In the genomic region with DNA sequence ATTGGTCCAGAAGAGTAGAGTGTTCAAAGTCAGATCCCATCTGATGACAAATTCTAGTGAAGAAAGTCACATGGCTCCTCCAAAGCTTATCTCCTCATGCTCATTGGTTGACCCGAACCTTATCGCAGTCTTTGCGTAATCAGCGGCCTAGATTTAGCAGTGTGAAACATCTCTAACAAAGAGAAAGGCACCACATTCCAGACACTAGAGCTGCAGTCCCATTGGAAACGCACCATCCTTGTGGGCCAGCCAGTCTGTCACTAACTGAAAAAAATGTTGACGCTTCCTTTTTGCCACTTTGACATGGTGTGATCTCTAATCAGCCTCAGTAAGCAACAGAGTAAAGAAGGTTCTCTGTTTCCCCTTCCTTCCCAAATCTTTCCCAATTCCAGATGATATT, we compare ENCODE assay signal across 7 cellular contexts.
"Had no signal": no experiment of that assay in that cellular context is flagged by ENCODE, and none has a peak within 500 bp of the region (broad histone marks: within the 10 kb centered on the region; RNA-seq: fewer than 3 reads in every experiment).

No MANE protein-coding gene starts in this region.

- H3K27ac ChIP-seq: HL-60 had no signal

- H3K27ac Mint-ChIP-seq: GM23338, IgD-negative memory B cell had no signal

- H3K4me3 Mint-ChIP-seq: GM23338, H9, IgD-negative memory B cell had no signal

- H3K27me3 Mint-ChIP-seq: IgD-negative memory B cell had no signal

- H3K4me2 ChIP-seq: GM23338 had no signal

- DNase-seq: H9, HCEC 1CT, KBM-7 had no signal

- H3K4me1 Mint-ChIP-seq: IgD-negative memory B cell had no signal

- ATAC-seq: GM23338, HepG2 had no signal

- H3K36me3 Mint-ChIP-seq: IgD-negative memory B cell had no signal

- H3K4me3 ChIP-seq: GM23338 had no signal

- H3K9me3 Mint-ChIP-seq: GM23338, H9 had no signal
